Comparison of ENCODE assay signal across 10 cellular contexts in genomic region chr9:37035472-37036236, GRCh38. TPM values are rescaled to one million over a fixed set of nuclear protein-coding genes. Genes with fewer than 3 reads are reported as not detected.
A peak's percentile ranks its signal among the peaks of the same experiment; 100 is the strongest.
DNase-seq lines count a peak whose midpoint lies in the region; ATAC-seq and TF ChIP-seq lines count a peak whose summit lies in the region.
"Had no signal": no experiment of that assay in that cellular context is flagged by ENCODE, and none has a peak within 500 bp of the region (broad histone marks: within the 10 kb centered on the region; RNA-seq: fewer than 3 reads in every experiment).

No MANE protein-coding gene starts in this region.

- H3K27me3 ChIP-seq in CD4-positive, alpha-beta T cell (ENCODE audit: control insufficient read depth, insufficient read depth, low read length): peaks cover 93% of the 10 kb centered on the region

- DNase-seq in CD4-positive, alpha-beta T cell: no peak
- DNase-seq in GM19238 (ENCODE audit: insufficient read length, low spot score) (peak; percentile 10), memory B cell (ENCODE audit: low spot score in 2 of 2) (peak in 1 of 2 donors; percentile 33), COR-L47 (lab: John Stamatoyannopoulos, UW) (no peak), SIG-M5 treated with dmso at 0.1 percent for 504 hours (lab: John Stamatoyannopoulos, UW; ENCODE audit: unreplicated experiment) (no peak), left lobe of liver (ENCODE audit: low spot score) (no peak)
- DNase-seq in activated CD8-positive, alpha-beta T cell treated with anti-CD3 and anti-CD28 coated beads, Interleukin-2, amount 10 ng/mL, durations not matched to agents 7 days and 5 days: no peak
- DNase-seq: NCI-H187 treated with DMSO at 0.1 percent for 48 hours had no signal

- intact Hi-C loops in CD4-positive, alpha-beta T cell (cut with DNase I, micrococcal nuclease): loop anchor here (2.0 to 5.0 kb wide), 3 partner anchors 45 to 112 kb away; partner anchors contain the start of gene ZCCHC7 (in 2 of the 2)

- H3K27ac ChIP-seq in CD4-positive, alpha-beta T cell (ENCODE audit: low read depth, low read length): no peak overlapping the region

- no peaks in the 10 kb centered on the region for H3K9me3 ChIP-seq in CD4-positive, alpha-beta T cell (ENCODE audit: control insufficient read depth, low read length)

- POLR2A ChIA-PET in CD4-positive, alpha-beta T cell (lab: Charles Lee): no interaction called here
- POLR2A ChIA-PET in activated CD8-positive, alpha-beta T cell treated with anti-CD3 and anti-CD28 coated beads, Interleukin-2, amount 10 ng/mL, durations not matched to agents 7 days and 5 days (lab: Charles Lee): interaction anchor here (0.5 kb wide), 1 partner anchor 185 kb away, joined by 3 read pairs; no protein-coding TSS in a partner anchor

- H3K4me3 Mint-ChIP-seq in CD4-positive, alpha-beta T cell: peak overlapping the region; percentile 83
- peak overlapping the region; percentile 71 for H3K4me3 Mint-ChIP-seq in activated CD8-positive, alpha-beta T cell treated with anti-CD3 and anti-CD28 coated beads, Interleukin-2, amount 10 ng/mL, durations not matched to agents 7 days and 5 days
- H3K4me3 Mint-ChIP-seq in memory B cell: peak overlapping the region; percentile 96

- H3K36me3 Mint-ChIP-seq in CD4-positive, alpha-beta T cell (ENCODE audit: low read depth): no peaks in the 10 kb centered on the region
- peaks cover 5% of the 10 kb centered on the region for H3K36me3 Mint-ChIP-seq in activated CD8-positive, alpha-beta T cell treated with anti-CD3 and anti-CD28 coated beads, Interleukin-2, amount 10 ng/mL, durations not matched to agents 7 days and 5 days (ENCODE audit: low read depth)
- no peaks in the 10 kb centered on the region for H3K36me3 Mint-ChIP-seq in memory B cell

- ATAC-seq in CD4-positive, alpha-beta T cell (ENCODE audit: poor library complexity): no peak
- ATAC-seq in activated CD8-positive, alpha-beta T cell treated with anti-CD3 and anti-CD28 coated beads, Interleukin-2, amount 10 ng/mL, durations not matched to agents 7 days and 5 days: no peak
- no peak for ATAC-seq in memory B cell (ENCODE audit: low read depth)
- ATAC-seq in left lobe of liver: no peak
- ATAC-seq in HG03565 (IDR thresholded peaks at IDR 0.05; ENCODE audit: unreplicated experiment): no peak

- CTCF ChIA-PET in CD4-positive, alpha-beta T cell (lab: Charles Lee): no interaction called here
- CTCF ChIA-PET in activated CD8-positive, alpha-beta T cell treated with anti-CD3 and anti-CD28 coated beads, Interleukin-2, amount 10 ng/mL, durations not matched to agents 7 days and 5 days (lab: Charles Lee): interaction anchor here (0.9 kb wide), 1 partner anchor 13 kb away, joined by 3 read pairs; no protein-coding TSS in a partner anchor

- peaks cover 43% of the 10 kb centered on the region for H3K4me1 Mint-ChIP-seq in CD4-positive, alpha-beta T cell (ENCODE audit: low read depth)
- peaks cover 39% of the 10 kb centered on the region for H3K4me1 Mint-ChIP-seq in activated CD8-positive, alpha-beta T cell treated with anti-CD3 and anti-CD28 coated beads, Interleukin-2, amount 10 ng/mL, durations not matched to agents 7 days and 5 days (ENCODE audit: low read depth)
- peaks cover 31% of the 10 kb centered on the region for H3K4me1 Mint-ChIP-seq in memory B cell

- no peak for TF ChIP-seq CTCF in CD4-positive, alpha-beta T cell (IDR thresholded peaks at IDR 0.05)

- peaks cover 97% of the 10 kb centered on the region for H3K27me3 Mint-ChIP-seq in CD4-positive, alpha-beta T cell
- peaks cover 87% of the 10 kb centered on the region for H3K27me3 Mint-ChIP-seq in activated CD8-positive, alpha-beta T cell treated with anti-CD3 and anti-CD28 coated beads, Interleukin-2, amount 10 ng/mL, durations not matched to agents 7 days and 5 days (ENCODE audit: low read depth)
- H3K27me3 Mint-ChIP-seq in memory B cell: no peaks in the 10 kb centered on the region

- H3K27ac Mint-ChIP-seq in CD4-positive, alpha-beta T cell: no peak overlapping the region
- H3K27ac Mint-ChIP-seq in activated CD8-positive, alpha-beta T cell treated with anti-CD3 and anti-CD28 coated beads, Interleukin-2, amount 10 ng/mL, durations not matched to agents 7 days and 5 days: peak overlapping the region; percentile 13
- peak overlapping the region; percentile 97 for H3K27ac Mint-ChIP-seq in memory B cell

- H3K9me3 Mint-ChIP-seq in CD4-positive, alpha-beta T cell: no peaks in the 10 kb centered on the region
- H3K9me3 Mint-ChIP-seq in activated CD8-positive, alpha-beta T cell treated with anti-CD3 and anti-CD28 coated beads, Interleukin-2, amount 10 ng/mL, durations not matched to agents 7 days and 5 days (ENCODE audit: insufficient read depth): no peaks in the 10 kb centered on the region
- no peaks in the 10 kb centered on the region for H3K9me3 Mint-ChIP-seq in memory B cell

RNA-seq across cellular contexts. Expression of gene PAX5, which starts 1.6 kb away (rescaled TPM):
- total RNA-seq in CD4-positive, alpha-beta T cell: under 1 TPM; 0.03 to 0.11 TPM
- under 1 TPM; 0.34 to 0.45 TPM for total RNA-seq in activated CD8-positive, alpha-beta T cell treated with anti-CD3 and anti-CD28 coated beads, Interleukin-2, amount 10 ng/mL, durations not matched to agents 7 days and 5 days
- total RNA-seq in left lobe of liver: 0.05 TPM
- total RNA-seq: myocyte had no signal
